Comparison of ENCODE assay signal across 8 cellular contexts in genomic region chr2:26185304-26185928, GRCh38. TPM values are rescaled to one million over a fixed set of nuclear protein-coding genes. Genes with fewer than 3 reads are reported as not detected.
DNase-seq lines count a peak whose midpoint lies in the region; ATAC-seq and TF ChIP-seq lines count a peak whose summit lies in the region.

No MANE protein-coding gene starts in this region.

- POLR2A ChIA-PET in naive thymus-derived CD4-positive, alpha-beta T cell (lab: Charles Lee) = interaction anchor here (0.8 to 2.3 kb wide), 11 partner anchors 10 to 512 kb away, joined by 3 to 13 read pairs (median 5); partner anchors contain the start of genes ASXL2, DTNB, HADHA and HADHB

- peaks cover 0 to 3% (median 0%) of the 10 kb centered on the region in 5 donors for H3K36me3 Mint-ChIP-seq in naive thymus-derived CD4-positive, alpha-beta T cell

- peaks cover 6 to 19% (median 9%) of the 10 kb centered on the region in 5 donors for H3K27me3 Mint-ChIP-seq in naive thymus-derived CD4-positive, alpha-beta T cell

- H3K27ac ChIP-seq in ACC112 (ENCODE audit: low read depth, low read length) = peak overlapping the region; percentile 15; the same call in 1 of the 2 replicates
- H3K27ac ChIP-seq in HUES48 (ENCODE audit: low read depth, low read length) = no peak overlapping the region
- H3K27ac ChIP-seq in colonic mucosa = no peak overlapping the region
- peak overlapping the region; percentile 71 for H3K27ac ChIP-seq in naive thymus-derived CD4-positive, alpha-beta T cell (ENCODE audit: low read depth, low read length)

- peaks cover 0 to 3% (median 0%) of the 10 kb centered on the region in 11 donors for H3K9me3 Mint-ChIP-seq in naive thymus-derived CD4-positive, alpha-beta T cell

- H3K27me3 ChIP-seq in ACC112 (ENCODE audit: insufficient read depth, low read length) = no peaks in the 10 kb centered on the region
- H3K27me3 ChIP-seq in HUES48 (ENCODE audit: control insufficient read depth, insufficient read depth, low read length) = peaks cover 26% of the 10 kb centered on the region
- H3K27me3 ChIP-seq in colonic mucosa = no peaks in the 10 kb centered on the region
- no peaks in the 10 kb centered on the region for H3K27me3 ChIP-seq in naive thymus-derived CD4-positive, alpha-beta T cell (ENCODE audit: control insufficient read depth in 2 of 2, insufficient read depth in 2 of 2, low read length in 2 of 2)

- intact Hi-C loops in colonic mucosa (cut with DNase I) = no loop called here
- intact Hi-C loops in naive thymus-derived CD4-positive, alpha-beta T cell (cut with micrococcal nuclease) = loop anchor here (1.0 to 10.0 kb wide), 5 partner anchors 59 to 579 kb away; partner anchors contain the start of genes DTNB (in 1 of the 2), HADHA (in 1 of the 2), HADHB (in 1 of the 2) and SLC35F6 (in 1 of the 2)

- peak overlapping the region; percentile 71 to 91 (median 85) for H3K4me3 Mint-ChIP-seq in naive thymus-derived CD4-positive, alpha-beta T cell

- H3K4me1 ChIP-seq in ACC112 (ENCODE audit: control insufficient read depth, insufficient read depth, low read length, unreplicated experiment) (peaks cover 10% of the 10 kb centered on the region), HUES48 (ENCODE audit: control insufficient read depth, insufficient read depth, low read length) (no peaks in the 10 kb centered on the region), colonic mucosa (no peaks in the 10 kb centered on the region)
- H3K4me1 ChIP-seq in naive thymus-derived CD4-positive, alpha-beta T cell (ENCODE audit: control insufficient read depth in 2 of 2, insufficient read depth in 2 of 2, low read length in 2 of 2) = peaks cover 5 to 8% of the 10 kb centered on the region in 2 donors

- peaks cover 6 to 25% (median 22%) of the 10 kb centered on the region in 7 donors for H3K4me1 Mint-ChIP-seq in naive thymus-derived CD4-positive, alpha-beta T cell

- DNase-seq in colonic mucosa (no peak), UCSD-AML1 (lab: John Stamatoyannopoulos, UW; ENCODE audit: unreplicated experiment) (no peak), NCI-H774 (lab: John Stamatoyannopoulos, UW) (no peak)
- no peak for DNase-seq in naive thymus-derived CD4-positive, alpha-beta T cell

- H2AFZ ChIP-seq in ACC112 (ENCODE audit: low read length, unreplicated experiment) = peak overlapping the region; percentile 97

- H3K9ac ChIP-seq in HUES48 (ENCODE audit: low read depth, low read length) (no peak overlapping the region), colonic mucosa (ENCODE audit: low read depth in 2 of 2, low read length in 2 of 2) (peak overlapping the region; percentile 65 to 70)

- no peaks in the 10 kb centered on the region for H3K9me3 ChIP-seq in HUES48 (ENCODE audit: control insufficient read depth, insufficient read depth, low read length)
- no peaks in the 10 kb centered on the region for H3K9me3 ChIP-seq in colonic mucosa
- no peaks in the 10 kb centered on the region for H3K9me3 ChIP-seq in naive thymus-derived CD4-positive, alpha-beta T cell (ENCODE audit: control insufficient read depth in 2 of 3, low read length in 3 of 3)

- H3K4me3 ChIP-seq in ACC112 (ENCODE audit: low read depth, low read length) (peak overlapping the region; percentile 95), HUES48 (ENCODE audit: low read depth, low read length) (peak overlapping the region; percentile 69), colonic mucosa (peak overlapping the region; percentile 51)
- peak overlapping the region; percentile 68 for H3K4me3 ChIP-seq in naive thymus-derived CD4-positive, alpha-beta T cell (ENCODE audit: low read length)

- TF ChIP-seq CTCF in colonic mucosa (IDR thresholded peaks at IDR 0.05) = no peak

- H3K36me3 ChIP-seq in ACC112 (ENCODE audit: insufficient read depth, low read length) (no peaks in the 10 kb centered on the region), HUES48 (ENCODE audit: control insufficient read depth, insufficient read depth, low read length) (peaks cover 18% of the 10 kb centered on the region), colonic mucosa (no peaks in the 10 kb centered on the region)
- peaks cover 0 to 11% (median 0%) of the 10 kb centered on the region in 3 experiments for H3K36me3 ChIP-seq in naive thymus-derived CD4-positive, alpha-beta T cell (ENCODE audit: control insufficient read depth in 2 of 3, insufficient read depth in 3 of 3, low read length in 3 of 3)

- CTCF ChIA-PET in naive thymus-derived CD4-positive, alpha-beta T cell (lab: Charles Lee) = interaction anchor here (1.0 to 1.5 kb wide), 4 partner anchors 14 to 194 kb away, joined by 3 to 5 read pairs (median 4); no protein-coding TSS in a partner anchor

- H3K79me2 ChIP-seq in ACC112 (ENCODE audit: control insufficient read depth, insufficient read depth, low read length, unreplicated experiment) = peaks cover 11% of the 10 kb centered on the region

- no peak for ATAC-seq in naive thymus-derived CD4-positive, alpha-beta T cell
- no peak for ATAC-seq in HG03280 (IDR thresholded peaks at IDR 0.05; ENCODE audit: unreplicated experiment)
- ATAC-seq in GM21528 (IDR thresholded peaks at IDR 0.05; ENCODE audit: low FRiP score, unreplicated experiment) = no peak

- H3K27ac Mint-ChIP-seq in naive thymus-derived CD4-positive, alpha-beta T cell = peak overlapping the region in 8 of 9 donors; percentile 55 to 90 (median 70)

RNA-seq across cellular contexts. Expression of gene GAREM2, which starts 12.5 kb away (rescaled TPM):
- total RNA-seq in colonic mucosa = 1 to 10 TPM; 2.4 to 3.9 TPM
- 1 to 10 TPM; 4.5 to 8.4 (median 4.9) TPM for total RNA-seq in naive thymus-derived CD4-positive, alpha-beta T cell
- polyA plus RNA-seq in naive thymus-derived CD4-positive, alpha-beta T cell = 1 to 10 TPM; 2.4 to 2.6 TPM

RNA-seq across cellular contexts. Expression of gene HADHA, which starts 59.0 kb away (rescaled TPM):
- 100 to 1,000 TPM; 226 to 266 TPM for total RNA-seq in colonic mucosa
- 100 to 1,000 TPM in 3 of 5 experiments, 10 to 100 TPM in 2; 83.8 to 111 (median 102) TPM for total RNA-seq in naive thymus-derived CD4-positive, alpha-beta T cell
- 100 to 1,000 TPM; 116 to 150 TPM for polyA plus RNA-seq in naive thymus-derived CD4-positive, alpha-beta T cell

RNA-seq across cellular contexts. Expression of gene HADHB, which starts 59.3 kb away (rescaled TPM):
- 100 to 1,000 TPM; 105 to 160 TPM for total RNA-seq in colonic mucosa
- 10 to 100 TPM; 38.1 to 77.5 (median 64.2) TPM for total RNA-seq in naive thymus-derived CD4-positive, alpha-beta T cell
- polyA plus RNA-seq in naive thymus-derived CD4-positive, alpha-beta T cell = 100 to 1,000 TPM in 1 of 2 donors, 10 to 100 TPM in 1; 86.3 to 112 TPM

Comparison
In these comparisons a context has a peak if more than half of its experiments do, and no peak if none do; other contexts are left out.
1. H3K27ac ChIP-seq: peak in ACC112 (single experiment) and naive thymus-derived CD4-positive, alpha-beta T cell (single experiment); none in HUES48 (single experiment) and colonic mucosa (single experiment).
2. Peak in every context shown above with its lines, with median percentiles within 50 percentile points of each other: H3K4me3 ChIP-seq.